In the genomic region with DNA sequence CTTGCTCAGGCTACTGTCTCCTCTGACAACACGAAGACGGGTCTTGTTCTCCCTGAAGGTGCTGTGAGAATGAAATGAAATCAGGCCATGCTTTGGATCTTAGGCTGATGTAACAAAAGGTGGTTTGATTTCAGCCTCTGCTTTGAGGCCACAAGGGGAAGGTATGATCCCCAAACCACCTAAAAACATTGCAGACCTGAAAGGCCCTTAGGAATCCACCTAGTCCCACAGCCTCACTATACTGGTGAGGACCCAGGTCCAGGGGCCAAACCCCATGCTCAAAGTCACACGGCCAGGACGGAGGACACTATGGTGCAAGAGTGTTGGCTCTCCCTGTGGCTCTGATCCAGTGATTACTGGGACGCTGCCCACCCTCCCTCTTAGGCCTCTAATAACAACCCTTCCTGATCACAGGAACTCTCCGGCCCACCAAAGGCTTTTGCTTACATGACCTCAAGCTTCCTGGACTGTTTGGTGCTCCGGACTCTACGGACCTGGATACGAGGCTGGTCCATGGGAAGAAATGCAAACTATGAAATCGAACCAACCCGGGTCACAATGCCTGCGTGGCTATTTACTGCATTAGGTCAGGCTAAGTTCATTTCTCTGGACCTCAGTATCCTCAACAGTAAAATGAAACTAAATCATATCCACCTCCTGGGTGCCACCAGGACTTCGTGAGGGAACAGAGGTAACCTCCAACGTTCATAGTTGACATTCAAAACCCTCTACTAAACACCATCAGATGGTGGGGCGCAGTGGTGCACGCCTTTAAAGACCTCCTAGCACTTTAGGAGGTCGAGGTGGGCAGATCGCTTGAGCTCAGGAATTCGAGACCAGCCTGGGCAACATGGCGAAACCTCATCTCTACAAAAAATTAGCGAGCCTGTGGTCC, we compare ENCODE assay signal across 8 cellular contexts. TPM values are rescaled to one million over a fixed set of nuclear protein-coding genes. Genes with fewer than 3 reads are reported as not detected.
DNase-seq lines count a peak whose midpoint lies in the region; TF ChIP-seq lines count a peak whose summit lies in the region.

No MANE protein-coding gene starts in this region.

- no peak for TF ChIP-seq CTCF in AG09319 (IDR thresholded peaks at IDR 0.05; ENCODE audit: low read depth, low read length)
- no peak for TF ChIP-seq CTCF in KMS-11 (conservative IDR thresholded peaks at IDR 0.05; ENCODE audit: low read depth, low read length)
- TF ChIP-seq CTCF in cardiac fibroblast (IDR thresholded peaks at IDR 0.05; ENCODE audit: low read depth, low read length) = no peak

- H3K4me1 ChIP-seq in KMS-11 (ENCODE audit: low read depth, poor library complexity, severe bottlenecking) (peaks cover 36% of the 10 kb centered on the region), mononuclear cell (ENCODE audit: insufficient read depth, low read length) (peaks cover 82% of the 10 kb centered on the region)

- H3K27me3 ChIP-seq in KMS-11 (ENCODE audit: insufficient read depth, low read depth) (no peaks in the 10 kb centered on the region), mononuclear cell (ENCODE audit: insufficient read depth, low read length) (no peaks in the 10 kb centered on the region)

- peaks cover 59% of the 10 kb centered on the region for H3K79me2 ChIP-seq in KMS-11 (ENCODE audit: insufficient read depth, low read depth)

- H3K27ac ChIP-seq in KMS-11 = peak overlapping the region; percentile 66

- H4K20me1 ChIP-seq in KMS-11 (ENCODE audit: insufficient read depth) = no peaks in the 10 kb centered on the region; the same call in 1 of the 2 replicates

- H2AFZ ChIP-seq in KMS-11 (ENCODE audit: low read depth) = peak overlapping the region; percentile 87; the same call in 1 of the 2 replicates

- H3K9me3 ChIP-seq in mononuclear cell (ENCODE audit: low read depth, low read length) = no peaks in the 10 kb centered on the region

- peak overlapping the region; percentile 75 for H3K4me2 ChIP-seq in KMS-11

- H3K36me3 ChIP-seq in KMS-11 (ENCODE audit: insufficient read depth) = peaks cover 3% of the 10 kb centered on the region; the same call in 1 of the 2 replicates

- H3K4me3 ChIP-seq in KMS-11 (IDR thresholded peaks at IDR 0.05; ENCODE audit: insufficient read depth, low read depth, low read length) (no peak overlapping the region), cardiac fibroblast (replicated peaks in 1 of 2; ENCODE audit: low read depth in 2 of 2, low read length in 2 of 2) (peak overlapping the region; percentile 90 to 98), mononuclear cell (ENCODE audit: low read length) (peak overlapping the region; percentile 87)

- peak overlapping the region; percentile 82; the same call in 1 of the 2 replicates for H3K9ac ChIP-seq in KMS-11

- peak; percentile 11 for DNase-seq in AG09319 (ENCODE audit: extremely low read depth, low read depth)
- peak in 1 of 2 donors; percentile 22 for DNase-seq in cardiac fibroblast (ENCODE audit: low read depth in 2 of 2)
- no peak for DNase-seq in NCI-H2029 (lab: John Stamatoyannopoulos, UW)
- no peak for DNase-seq in NCI-H526 treated with DMSO at 0.1 percent for 48 hours (lab: John Stamatoyannopoulos, UW)
- DNase-seq in NCI-H1105 (lab: John Stamatoyannopoulos, UW) = no peak
- DNase-seq in middle frontal gyrus (ENCODE audit: extremely low spot score, low spot score) = no peak

RNA-seq across cellular contexts. Expression of a gene that starts 1.5 kb away (rescaled TPM):
- 33.4 TPM for total RNA-seq in mononuclear cell

RNA-seq across cellular contexts. Expression of a gene that starts 48.5 kb away (rescaled TPM):
- 26.6 TPM for total RNA-seq in mononuclear cell
